In the genomic region with DNA sequence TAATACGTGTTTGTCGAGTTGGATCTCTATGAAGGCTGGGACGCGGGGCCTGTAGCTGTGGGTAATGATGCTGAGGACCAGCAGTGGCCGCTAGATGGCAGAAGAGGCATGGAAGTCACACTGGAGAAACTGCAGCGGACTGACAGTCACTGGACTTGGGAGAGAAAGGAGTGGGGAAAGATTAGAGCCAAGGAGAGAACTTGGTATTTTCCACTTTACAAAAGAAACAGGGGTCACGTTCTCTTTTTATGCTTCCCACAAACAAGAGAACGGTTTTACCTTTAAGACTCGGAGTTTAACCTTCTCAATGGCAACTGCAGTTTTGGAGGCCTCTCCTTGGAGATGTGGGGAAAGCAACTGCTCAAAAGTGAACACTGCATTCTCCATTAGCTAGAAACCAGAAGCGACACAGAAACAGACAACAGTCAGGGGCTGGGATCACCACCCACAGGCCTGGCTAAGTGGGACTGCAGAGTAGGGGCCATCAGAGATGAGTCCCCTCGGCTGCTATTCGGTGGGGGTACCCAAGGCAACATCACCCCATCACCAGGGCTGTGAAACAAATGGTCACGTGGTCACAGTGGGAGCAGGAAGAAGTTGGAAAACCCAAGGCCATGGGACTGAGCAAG, we compare ENCODE assay signal across 8 cellular contexts. TPM values are rescaled to one million over a fixed set of nuclear protein-coding genes. Genes with fewer than 3 reads are reported as not detected.
DNase-seq lines count a peak whose midpoint lies in the region; ATAC-seq and TF ChIP-seq lines count a peak whose summit lies in the region.

No MANE protein-coding gene starts in this region.

- no peaks in the 10 kb centered on the region for H3K9me2 ChIP-seq in neural cell (ENCODE audit: insufficient read depth, low read length)

- no peaks in the 10 kb centered on the region for H4K20me1 ChIP-seq in neural cell (ENCODE audit: insufficient read depth)

- DNase-seq in DMS79 treated with DMSO at 0.1 percent for 48 hours (lab: John Stamatoyannopoulos, UW) (peak; percentile 88), LHCN-M2 (ENCODE audit: low read depth) (peak; percentile 76), Peyer's patch (peak; percentile 86 to 96 (median 89)), activated T-helper 1 cell treated with Interleukin-2 at 50 U/mL for 16 hours (ENCODE audit: low read depth) (peak; percentile 61), fibroblast of pulmonary artery (ENCODE audit: low read depth) (peak; percentile 93)
- peak; percentile 87 for DNase-seq in stimulated activated naive CD8-positive, alpha-beta T cell treated with anti-CD3 and anti-CD28 coated beads, Interleukin-15, Interleukin-2, amounts not matched to agents 100 U/mL and 50 U/mL, for 24 hours

- no peaks in the 10 kb centered on the region for H3K79me2 ChIP-seq in neural cell (replicated peaks; ENCODE audit: insufficient read depth, low read length)

- no peak overlapping the region for H3K9ac ChIP-seq in neural cell (ENCODE audit: low read length)

- peaks cover 0 to 7% (median 0%) of the 10 kb centered on the region in 4 donors for H3K4me1 ChIP-seq in Peyer's patch

- ATAC-seq in GM21825 (IDR thresholded peaks at IDR 0.05; ENCODE audit: unreplicated experiment), result peak; percentile 92
- peak; percentile 93 for ATAC-seq in stimulated activated naive CD8-positive, alpha-beta T cell treated with anti-CD3 and anti-CD28 coated beads, Interleukin-15, Interleukin-2, amounts not matched to agents 100 U/mL and 50 U/mL, for 24 hours

- H3K4me3 ChIP-seq in Peyer's patch (no peak overlapping the region), fibroblast of pulmonary artery (replicated peaks; ENCODE audit: low read depth, low read length) (no peak overlapping the region), neural cell (ENCODE audit: low read length) (no peak overlapping the region)

- TF ChIP-seq POLR2A in Peyer's patch (IDR thresholded peaks at IDR 0.05), result no peak

- peak; percentile 99 for TF ChIP-seq RAD21 in neural cell (conservative IDR thresholded peaks at IDR 0.05)

- H3K36me3 ChIP-seq in Peyer's patch (peaks cover 0 to 4% (median 0%) of the 10 kb centered on the region in 3 donors), neural cell (ENCODE audit: insufficient read depth, low read length) (no peaks in the 10 kb centered on the region)

- no peak overlapping the region for H3K4me2 ChIP-seq in neural cell (ENCODE audit: low read length)

- H3K27me3 ChIP-seq in Peyer's patch, result no peaks in the 10 kb centered on the region
- H3K27me3 ChIP-seq in neural cell (ENCODE audit: insufficient read depth, low read depth, low read length), result no peaks in the 10 kb centered on the region

- H3K9me3 ChIP-seq in Peyer's patch, result no peaks in the 10 kb centered on the region
- H3K9me3 ChIP-seq in neural cell (ENCODE audit: low read length), result no peaks in the 10 kb centered on the region

- no peaks in the 10 kb centered on the region for H3F3A ChIP-seq in neural cell (ENCODE audit: insufficient read depth, low read length, poor library complexity, severe bottlenecking)

- no peak for TF ChIP-seq EP300 in neural cell (conservative IDR thresholded peaks at IDR 0.05; ENCODE audit: poor library complexity, severe bottlenecking)

- TF ChIP-seq CTCF in Peyer's patch (IDR thresholded peaks at IDR 0.05) (peak; percentile 50 to 96 (median 90)), fibroblast of pulmonary artery (IDR thresholded peaks at IDR 0.05; ENCODE audit: low read length, missing control alignments) (peak; percentile 96), neural cell (IDR thresholded peaks at IDR 0.05; ENCODE audit: poor library complexity, severe bottlenecking) (peak; percentile 95)

- H3K27ac ChIP-seq in Peyer's patch (no peak overlapping the region), neural cell (ENCODE audit: low read length) (no peak overlapping the region)

- no peak overlapping the region for H2AFZ ChIP-seq in neural cell (ENCODE audit: low read depth, low read length)

TF ChIP-seq in neural cell, 6 proteins besides CTCF, POLR2A, EP300 and RAD21:
- no peak for TF ChIP-seq REST (IDR thresholded peaks at IDR 0.05; ENCODE audit: borderline replicate concordance)
- TF ChIP-seq SMC3 (conservative IDR thresholded peaks at IDR 0.05; ENCODE audit: poor library complexity), result peak; percentile 97

RNA-seq across cellular contexts. Expression of gene EDEM3, which starts 51.1 kb away (rescaled TPM):
- total RNA-seq in LHCN-M2 (2014; rRNA removed), result 36.1 and 42.3 TPM in 2 replicates
- polyA plus RNA-seq in LHCN-M2 (2012), result 4.0 TPM
- total RNA-seq in Peyer's patch, result 10 to 100 TPM; 26.4 to 43.8 (median 35.8) TPM
- polyA plus RNA-seq in neural cell, result 49.3 and 49.5 TPM in 2 replicates
- 89.6 and 95.2 TPM in 2 replicates for polyA minus RNA-seq in neural cell
